Comparison of ENCODE assay signal across 1 cellular context in the genomic region with DNA sequence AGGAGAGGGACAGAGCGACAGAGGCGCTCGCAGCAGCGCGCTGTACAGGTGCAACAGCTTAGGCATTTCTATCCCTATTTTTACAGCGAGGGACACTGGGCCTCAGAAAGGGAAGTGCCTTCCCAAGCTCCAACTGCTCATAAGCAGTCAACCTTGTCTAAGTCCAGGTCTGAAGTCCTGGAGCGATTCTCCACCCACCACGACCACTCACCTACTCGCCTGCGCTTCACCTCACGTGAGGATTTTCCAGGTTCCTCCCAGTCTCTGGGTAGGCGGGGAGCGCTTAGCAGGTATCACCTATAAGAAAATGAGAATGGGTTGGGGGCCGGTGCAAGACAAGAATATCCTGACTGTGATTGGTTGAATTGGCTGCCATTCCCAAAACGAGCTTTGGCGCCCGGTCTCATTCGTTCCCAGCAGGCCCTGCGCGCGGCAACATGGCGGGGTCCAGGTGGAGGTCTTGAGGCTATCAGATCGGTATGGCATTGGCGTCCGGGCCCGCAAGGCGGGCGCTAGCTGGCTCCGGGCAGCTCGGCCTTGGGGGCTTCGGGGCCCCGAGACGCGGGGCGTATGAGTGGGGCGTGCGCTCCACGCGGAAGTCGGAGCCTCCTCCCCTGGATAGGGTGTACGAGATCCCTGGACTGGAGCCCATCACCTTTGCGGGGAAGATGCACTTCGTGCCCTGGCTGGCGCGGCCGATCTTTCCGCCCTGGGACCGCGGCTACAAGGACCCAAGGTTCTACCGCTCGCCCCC.
TF ChIP-seq lines count a peak whose summit lies in the region.

Gene CYB5RL, minus strand, starts transcription at position 266 of the 754 bp plus-strand sequence. CDS start 4,414 bp downstream, outside the sequence.
Gene MRPL37, plus strand, starts transcription at position 403 of the 754 bp plus-strand sequence. Its CDS starts 77 bp downstream, at position 480.

TF ChIP-seq in HEK293, 187 proteins besides CTCF, POLR2A, EP300 and RAD21 (continued from another document and continues in another):
- TF ChIP-seq ZSCAN4 (tag by site-specific recombination; IDR thresholded peaks at IDR 0.05), result no peak
- no peak; the same call in 1 of the 2 replicates for TF ChIP-seq ZSCAN30 (tag by site-specific recombination; IDR thresholded peaks at IDR 0.05)
- TF ChIP-seq KLF10 (tag by site-specific recombination; IDR thresholded peaks at IDR 0.05), result 0 out of 2 replicates have a peak, but pooled peaks have one; percentile 24
- TF ChIP-seq GLIS2 (tag by site-specific recombination; IDR thresholded peaks at IDR 0.05), result 0 out of 2 replicates have a peak, but pooled peaks have one; percentile 24
- TF ChIP-seq KLF16 (tag by site-specific recombination; IDR thresholded peaks at IDR 0.05), result 0 out of 2 replicates have a peak, but pooled peaks have one; percentile 16
- no peak for TF ChIP-seq ZNF175 (tag by site-specific recombination; IDR thresholded peaks at IDR 0.05)
- no peak for TF ChIP-seq ZNF530 (tag by site-specific recombination; IDR thresholded peaks at IDR 0.05; ENCODE audit: low read depth)
- TF ChIP-seq PBX3 (CRISPR knock-in tag; IDR thresholded peaks at IDR 0.05), result peak; percentile 90; the same call in 1 of the 2 replicates
- TF ChIP-seq ZNF626 (tag by site-specific recombination; IDR thresholded peaks at IDR 0.05), result no peak
- TF ChIP-seq ZNF501 (tag by site-specific recombination; IDR thresholded peaks at IDR 0.05), result peak; percentile 44; the same call in 1 of the 2 replicates
- TF ChIP-seq, protein P1, sequence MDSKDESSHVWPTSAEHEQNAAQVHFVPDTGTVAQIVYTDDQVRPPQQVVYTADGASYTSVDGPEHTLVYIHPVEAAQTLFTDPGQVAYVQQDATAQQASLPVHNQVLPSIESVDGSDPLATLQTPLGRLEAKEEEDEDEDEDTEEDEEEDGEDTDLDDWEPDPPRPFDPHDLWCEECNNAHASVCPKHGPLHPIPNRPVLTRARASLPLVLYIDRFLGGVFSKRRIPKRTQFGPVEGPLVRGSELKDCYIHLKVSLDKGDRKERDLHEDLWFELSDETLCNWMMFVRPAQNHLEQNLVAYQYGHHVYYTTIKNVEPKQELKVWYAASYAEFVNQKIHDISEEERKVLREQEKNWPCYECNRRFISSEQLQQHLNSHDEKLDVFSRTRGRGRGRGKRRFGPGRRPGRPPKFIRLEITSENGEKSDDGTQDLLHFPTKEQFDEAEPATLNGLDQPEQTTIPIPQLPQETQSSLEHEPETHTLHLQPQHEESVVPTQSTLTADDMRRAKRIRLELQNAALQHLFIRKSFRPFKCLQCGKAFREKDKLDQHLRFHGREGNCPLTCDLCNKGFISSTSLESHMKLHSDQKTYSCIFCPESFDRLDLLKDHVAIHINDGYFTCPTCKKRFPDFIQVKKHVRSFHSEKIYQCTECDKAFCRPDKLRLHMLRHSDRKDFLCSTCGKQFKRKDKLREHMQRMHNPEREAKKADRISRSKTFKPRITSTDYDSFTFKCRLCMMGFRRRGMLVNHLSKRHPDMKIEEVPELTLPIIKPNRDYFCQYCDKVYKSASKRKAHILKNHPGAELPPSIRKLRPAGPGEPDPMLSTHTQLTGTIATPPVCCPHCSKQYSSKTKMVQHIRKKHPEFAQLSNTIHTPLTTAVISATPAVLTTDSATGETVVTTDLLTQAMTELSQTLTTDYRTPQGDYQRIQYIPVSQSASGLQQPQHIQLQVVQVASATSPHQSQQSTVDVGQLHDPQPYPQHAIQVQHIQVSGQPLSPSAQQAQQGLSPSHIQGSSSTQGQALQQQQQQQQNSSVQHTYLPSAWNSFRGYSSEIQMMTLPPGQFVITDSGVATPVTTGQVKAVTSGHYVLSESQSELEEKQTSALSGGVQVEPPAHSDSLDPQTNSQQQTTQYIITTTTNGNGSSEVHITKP (tag by site-specific recombination; IDR thresholded peaks at IDR 0.05), result 0 out of 2 replicates have a peak, but pooled peaks have one; percentile 15
- TF ChIP-seq YY2 (tag by site-specific recombination; IDR thresholded peaks at IDR 0.05), result peak; percentile 89
- no peak for TF ChIP-seq SALL2 (tag by site-specific recombination; IDR thresholded peaks at IDR 0.05; ENCODE audit: borderline replicate concordance)
- no peak for TF ChIP-seq MZF1 (tag by site-specific recombination; IDR thresholded peaks at IDR 0.05; ENCODE audit: borderline replicate concordance)
- no peak for TF ChIP-seq TCF7L2 (IDR thresholded peaks at IDR 0.05; ENCODE audit: borderline replicate concordance, low read depth, low read length)
- TF ChIP-seq ZNF76 (tag by site-specific recombination; IDR thresholded peaks at IDR 0.05; ENCODE audit: borderline replicate concordance, low read depth), result peak; percentile 94
- no peak for TF ChIP-seq ZNF274 (IDR thresholded peaks at IDR 0.05; ENCODE audit: low read length)
- TF ChIP-seq ZNF274 (tag by site-specific recombination; IDR thresholded peaks at IDR 0.05; ENCODE audit: borderline replicate concordance), result no peak
- TF ChIP-seq SCRT1 (tag by site-specific recombination; IDR thresholded peaks at IDR 0.05; ENCODE audit: borderline replicate concordance), result no peak
- peak; percentile 83 for TF ChIP-seq EGR2 (tag by site-specific recombination; IDR thresholded peaks at IDR 0.05; ENCODE audit: low read depth)
- TF ChIP-seq, protein P2, sequence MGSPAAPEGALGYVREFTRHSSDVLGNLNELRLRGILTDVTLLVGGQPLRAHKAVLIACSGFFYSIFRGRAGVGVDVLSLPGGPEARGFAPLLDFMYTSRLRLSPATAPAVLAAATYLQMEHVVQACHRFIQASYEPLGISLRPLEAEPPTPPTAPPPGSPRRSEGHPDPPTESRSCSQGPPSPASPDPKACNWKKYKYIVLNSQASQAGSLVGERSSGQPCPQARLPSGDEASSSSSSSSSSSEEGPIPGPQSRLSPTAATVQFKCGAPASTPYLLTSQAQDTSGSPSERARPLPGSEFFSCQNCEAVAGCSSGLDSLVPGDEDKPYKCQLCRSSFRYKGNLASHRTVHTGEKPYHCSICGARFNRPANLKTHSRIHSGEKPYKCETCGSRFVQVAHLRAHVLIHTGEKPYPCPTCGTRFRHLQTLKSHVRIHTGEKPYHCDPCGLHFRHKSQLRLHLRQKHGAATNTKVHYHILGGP (tag by site-specific recombination; IDR thresholded peaks at IDR 0.05), result no peak
- TF ChIP-seq ZIC2 (tag by site-specific recombination; IDR thresholded peaks at IDR 0.05), result no peak
- peak; percentile 77 for TF ChIP-seq SP3 (tag by site-specific recombination; IDR thresholded peaks at IDR 0.05)
- TF ChIP-seq ZBTB1 (tag by site-specific recombination; IDR thresholded peaks at IDR 0.05), result no peak
- no peak for TF ChIP-seq ZNF324 (tag by site-specific recombination; IDR thresholded peaks at IDR 0.05)
- no peak for TF ChIP-seq ZNF416 (tag by site-specific recombination; IDR thresholded peaks at IDR 0.05)
- no peak for TF ChIP-seq HOXC10 (CRISPR knock-in tag; IDR thresholded peaks at IDR 0.05)
- 0 out of 2 replicates have a peak, but pooled peaks have one; percentile 21 for TF ChIP-seq ZNF24 (tag by site-specific recombination; IDR thresholded peaks at IDR 0.05)
- no peak for TF ChIP-seq TRIM28 (IDR thresholded peaks at IDR 0.05; ENCODE audit: borderline replicate concordance, low read length)
- TF ChIP-seq ZNF132 (tag by site-specific recombination; IDR thresholded peaks at IDR 0.05; ENCODE audit: borderline replicate concordance), result no peak
- TF ChIP-seq ZNF837 (tag by site-specific recombination; IDR thresholded peaks at IDR 0.05), result no peak
- 0 out of 2 replicates have a peak, but pooled peaks have one; percentile 22 for TF ChIP-seq ZNF610 (tag by site-specific recombination; IDR thresholded peaks at IDR 0.05; ENCODE audit: borderline replicate concordance)
- TF ChIP-seq SETDB1 (IDR thresholded peaks at IDR 0.05; ENCODE audit: insufficient read length, low read length), result no peak
- no peak for TF ChIP-seq RBAK (tag by site-specific recombination; IDR thresholded peaks at IDR 0.05)
- peak; percentile 88 for TF ChIP-seq ZEB2 (tag by site-specific recombination; IDR thresholded peaks at IDR 0.05)
- TF ChIP-seq KLF1 (tag by site-specific recombination; IDR thresholded peaks at IDR 0.05), result no peak
- TF ChIP-seq, protein P3, sequence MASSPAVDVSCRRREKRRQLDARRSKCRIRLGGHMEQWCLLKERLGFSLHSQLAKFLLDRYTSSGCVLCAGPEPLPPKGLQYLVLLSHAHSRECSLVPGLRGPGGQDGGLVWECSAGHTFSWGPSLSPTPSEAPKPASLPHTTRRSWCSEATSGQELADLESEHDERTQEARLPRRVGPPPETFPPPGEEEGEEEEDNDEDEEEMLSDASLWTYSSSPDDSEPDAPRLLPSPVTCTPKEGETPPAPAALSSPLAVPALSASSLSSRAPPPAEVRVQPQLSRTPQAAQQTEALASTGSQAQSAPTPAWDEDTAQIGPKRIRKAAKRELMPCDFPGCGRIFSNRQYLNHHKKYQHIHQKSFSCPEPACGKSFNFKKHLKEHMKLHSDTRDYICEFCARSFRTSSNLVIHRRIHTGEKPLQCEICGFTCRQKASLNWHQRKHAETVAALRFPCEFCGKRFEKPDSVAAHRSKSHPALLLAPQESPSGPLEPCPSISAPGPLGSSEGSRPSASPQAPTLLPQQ (tag by site-specific recombination; IDR thresholded peaks at IDR 0.05), result peak; percentile 38; the same call in 1 of the 2 replicates
- no peak for TF ChIP-seq ZNF558 (tag by site-specific recombination; IDR thresholded peaks at IDR 0.05)
- no peak for TF ChIP-seq ZSCAN23 (tag by site-specific recombination; IDR thresholded peaks at IDR 0.05)
- TF ChIP-seq ZNF571 (tag by site-specific recombination; IDR thresholded peaks at IDR 0.05), result no peak
- no peak for TF ChIP-seq ZNF768 (tag by site-specific recombination; IDR thresholded peaks at IDR 0.05)
- TF ChIP-seq ZNF560 (tag by site-specific recombination; IDR thresholded peaks at IDR 0.05; ENCODE audit: borderline replicate concordance), result no peak
- 0 out of 2 replicates have a peak, but pooled peaks have one; percentile 30 for TF ChIP-seq SP7 (tag by site-specific recombination; IDR thresholded peaks at IDR 0.05)
- TF ChIP-seq ZNF341 (tag by site-specific recombination; IDR thresholded peaks at IDR 0.05; ENCODE audit: low read depth), result peak; percentile 72
- TF ChIP-seq ZNF776 (tag by site-specific recombination; IDR thresholded peaks at IDR 0.05; ENCODE audit: borderline replicate concordance), result no peak
- no peak for TF ChIP-seq ZNF521 (tag by site-specific recombination; IDR thresholded peaks at IDR 0.05)
- TF ChIP-seq ZNF302 (tag by site-specific recombination; IDR thresholded peaks at IDR 0.05; ENCODE audit: low read depth), result no peak
- no peak for TF ChIP-seq ZNF596 (tag by site-specific recombination; IDR thresholded peaks at IDR 0.05)
- peak; percentile 40; the same call in 1 of the 2 replicates for TF ChIP-seq ZNF561 (tag by site-specific recombination; IDR thresholded peaks at IDR 0.05; ENCODE audit: borderline replicate concordance)
- peak; percentile 86 for TF ChIP-seq ZBTB48 (tag by site-specific recombination; IDR thresholded peaks at IDR 0.05)
- TF ChIP-seq ZNF2 (tag by site-specific recombination; IDR thresholded peaks at IDR 0.05), result peak; percentile 34; the same call in 1 of the 2 replicates
- no peak for TF ChIP-seq ZNF248 (tag by site-specific recombination; IDR thresholded peaks at IDR 0.05)
- TF ChIP-seq WT1 (tag by site-specific recombination; IDR thresholded peaks at IDR 0.05), result peak; percentile 4; the same call in 1 of the 2 replicates
- no peak for TF ChIP-seq ZNF239 (tag by site-specific recombination; IDR thresholded peaks at IDR 0.05)
- TF ChIP-seq ZFP37 (tag by site-specific recombination; IDR thresholded peaks at IDR 0.05), result 0 out of 2 replicates have a peak, but pooled peaks have one; percentile 12
- TF ChIP-seq, protein P4, sequence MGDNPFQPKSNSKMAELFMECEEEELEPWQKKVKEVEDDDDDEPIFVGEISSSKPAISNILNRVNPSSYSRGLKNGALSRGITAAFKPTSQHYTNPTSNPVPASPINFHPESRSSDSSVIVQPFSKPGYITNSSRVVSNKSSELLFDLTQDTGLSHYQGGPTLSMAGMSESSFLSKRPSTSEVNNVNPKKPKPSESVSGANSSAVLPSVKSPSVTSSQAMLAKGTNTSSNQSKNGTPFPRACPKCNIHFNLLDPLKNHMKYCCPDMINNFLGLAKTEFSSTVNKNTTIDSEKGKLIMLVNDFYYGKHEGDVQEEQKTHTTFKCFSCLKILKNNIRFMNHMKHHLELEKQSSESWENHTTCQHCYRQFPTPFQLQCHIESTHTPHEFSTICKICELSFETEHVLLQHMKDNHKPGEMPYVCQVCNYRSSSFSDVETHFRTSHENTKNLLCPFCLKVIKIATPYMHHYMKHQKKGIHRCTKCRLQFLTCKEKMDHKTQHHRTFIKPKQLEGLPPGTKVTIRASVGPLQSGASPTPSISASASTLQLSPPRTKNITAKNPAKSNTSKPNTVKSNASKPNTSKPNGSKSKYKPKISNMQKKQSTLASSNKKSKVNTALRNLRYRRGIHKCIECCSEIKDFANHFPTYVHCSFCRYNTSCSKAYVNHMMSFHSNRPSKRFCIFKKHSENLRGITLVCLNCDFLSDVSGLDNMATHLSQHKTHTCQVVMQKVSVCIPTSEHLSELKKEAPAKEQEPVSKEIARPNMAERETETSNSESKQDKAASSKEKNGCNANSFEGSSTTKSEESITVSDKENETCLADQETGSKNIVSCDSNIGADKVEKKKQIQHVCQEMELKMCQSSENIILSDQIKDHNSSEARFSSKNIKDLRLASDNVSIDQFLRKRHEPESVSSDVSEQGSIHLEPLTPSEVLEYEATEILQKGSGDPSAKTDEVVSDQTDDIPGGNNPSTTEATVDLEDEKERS (tag by site-specific recombination; IDR thresholded peaks at IDR 0.05), result no peak
- peak; percentile 97 for TF ChIP-seq SP2 (tag by site-specific recombination; IDR thresholded peaks at IDR 0.05)
- TF ChIP-seq SCRT2 (tag by site-specific recombination; IDR thresholded peaks at IDR 0.05), result peak; percentile 75; the same call in 1 of the 2 replicates
- no peak for TF ChIP-seq ZNF404 (tag by site-specific recombination; IDR thresholded peaks at IDR 0.05)
- TF ChIP-seq ZBTB21 (tag by site-specific recombination; IDR thresholded peaks at IDR 0.05), result no peak
- no peak for TF ChIP-seq ZBTB7A (tag by site-specific recombination; IDR thresholded peaks at IDR 0.05; ENCODE audit: low read depth)
- TF ChIP-seq FEZF1 (tag by site-specific recombination; IDR thresholded peaks at IDR 0.05), result no peak
- TF ChIP-seq BCL11A (tag by site-specific recombination; IDR thresholded peaks at IDR 0.05; ENCODE audit: low read depth), result no peak
